22 cellular contexts compared by ENCODE assay signal in the genomic region with DNA sequence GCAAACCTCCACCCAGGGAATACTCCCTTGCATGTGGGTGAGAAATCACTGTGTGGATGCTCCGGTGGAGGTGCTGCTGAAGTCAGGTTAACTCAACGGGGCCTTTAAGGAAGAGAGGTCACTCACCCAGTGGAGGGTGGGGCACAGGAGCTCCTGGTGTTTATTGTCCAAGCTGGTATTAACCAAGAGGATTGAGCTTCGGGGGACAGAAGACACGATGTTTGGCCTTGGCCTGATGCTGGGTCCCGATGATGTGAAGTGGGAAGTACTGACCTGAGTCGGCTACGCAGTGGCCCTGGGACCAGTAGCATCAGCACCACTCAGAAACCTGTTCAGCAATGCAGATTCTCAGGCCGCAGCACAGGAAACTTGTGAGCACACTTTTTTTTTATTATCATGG.
"Had no signal": no experiment of that assay in that cellular context is flagged by ENCODE, and none has a peak within 500 bp of the region (broad histone marks: within the 10 kb centered on the region; RNA-seq: fewer than 3 reads in every experiment).

No MANE protein-coding gene starts in this region.

- H3K36me3 ChIP-seq: colonic mucosa, left ventricle myocardium inferior, lower lobe of right lung, ovary, right lobe of liver, thoracic aorta, tibial nerve, upper lobe of left lung had no signal

- H3K27ac ChIP-seq: colonic mucosa, left ventricle myocardium inferior, lower lobe of right lung, ovary, right lobe of liver, thoracic aorta, tibial nerve, upper lobe of left lung had no signal

- H3K4me1 ChIP-seq: colonic mucosa, right lobe of liver had no signal

- H3K9me3 Mint-ChIP-seq: dendritic cell treated with granulocyte-macrophage colony-stimulating factor and Interleukin-4, amounts not matched to agents 40 ng/mL and 50 ng/mL, for 4 days; naive thymus-derived CD8-positive, alpha-beta T cell; nephron progenitor cell; stimulated activated naive B cell treated with anti-CD40 and anti-IgM and Interleukin-4, amounts not matched to agents 10 μg/mL and 1 μg/mL and 100 μg/mL, for 72 hours; stimulated activated naive CD8-positive, alpha-beta T cell treated with anti-CD3 and anti-CD28 coated beads, Interleukin-15, Interleukin-2, amounts not matched to agents 100 ng/mL and 50 ng/mL, for 24 hours had no signal

- H3K27ac Mint-ChIP-seq: dendritic cell treated with granulocyte-macrophage colony-stimulating factor and Interleukin-4, amounts not matched to agents 40 ng/mL and 50 ng/mL, for 4 days; naive thymus-derived CD8-positive, alpha-beta T cell; nephron progenitor cell; stimulated activated naive B cell treated with anti-CD40 and anti-IgM and Interleukin-4, amounts not matched to agents 10 μg/mL and 1 μg/mL and 100 μg/mL, for 72 hours; stimulated activated naive CD8-positive, alpha-beta T cell treated with anti-CD3 and anti-CD28 coated beads, Interleukin-15, Interleukin-2, amounts not matched to agents 100 ng/mL and 50 ng/mL, for 24 hours had no signal

- H3K4me3 ChIP-seq: colonic mucosa, left ventricle myocardium inferior, lower lobe of right lung, ovary, right lobe of liver, thoracic aorta, tibial nerve, upper lobe of left lung had no signal

- H3K27me3 ChIP-seq: colonic mucosa, ovary, right lobe of liver, tibial nerve, upper lobe of left lung had no signal

- DNase-seq: colonic mucosa; effector memory CD4-positive, alpha-beta T cell; erythroblast; kidney glomerular epithelial cell; left colon; left ventricle myocardium inferior; lower lobe of right lung; naive thymus-derived CD8-positive, alpha-beta T cell; nephron progenitor cell; nucleus accumbens; ovary; retina; right lobe of liver; small intestine; stimulated activated CD4-positive, alpha-beta T cell treated with anti-CD3 and anti-CD28 coated beads, Interleukin-15, amount 100 ng/mL, for 24 hours; stimulated activated CD4-positive, alpha-beta T cell treated with anti-CD3 and anti-CD28 coated beads, Interleukin-2, amount 100 ng/mL, for 48 hours; stimulated activated naive B cell treated with anti-CD40 and anti-IgM and Interleukin-4, amounts not matched to agents 10 μg/mL and 1 μg/mL and 100 μg/mL, for 72 hours; upper lobe of left lung had no signal

- H3K9me3 ChIP-seq: colonic mucosa, left ventricle myocardium inferior, lower lobe of right lung, ovary, right lobe of liver, thoracic aorta, tibial nerve, upper lobe of left lung had no signal

- ATAC-seq: left colon; lower lobe of right lung; naive thymus-derived CD8-positive, alpha-beta T cell; right lobe of liver; stimulated activated naive B cell treated with anti-CD40 and anti-IgM and Interleukin-4, amounts not matched to agents 10 μg/mL and 1 μg/mL and 100 μg/mL, for 72 hours had no signal

- H3K4me3 Mint-ChIP-seq: dendritic cell treated with granulocyte-macrophage colony-stimulating factor and Interleukin-4, amounts not matched to agents 40 ng/mL and 50 ng/mL, for 4 days; naive thymus-derived CD8-positive, alpha-beta T cell; nephron progenitor cell; stimulated activated naive B cell treated with anti-CD40 and anti-IgM and Interleukin-4, amounts not matched to agents 10 μg/mL and 1 μg/mL and 100 μg/mL, for 72 hours; stimulated activated naive CD8-positive, alpha-beta T cell treated with anti-CD3 and anti-CD28 coated beads, Interleukin-15, Interleukin-2, amounts not matched to agents 100 ng/mL and 50 ng/mL, for 24 hours had no signal

- H3K36me3 Mint-ChIP-seq: naive thymus-derived CD8-positive, alpha-beta T cell; stimulated activated naive B cell treated with anti-CD40 and anti-IgM and Interleukin-4, amounts not matched to agents 10 μg/mL and 1 μg/mL and 100 μg/mL, for 72 hours had no signal
